Comparison of ENCODE assay signal across 16 cellular contexts in genomic region chr6:79250559-79250958, GRCh38.
"Had no signal": no experiment of that assay in that cellular context is flagged by ENCODE, and none has a peak within 500 bp of the region (broad histone marks: within the 10 kb centered on the region; RNA-seq: fewer than 3 reads in every experiment).

No MANE protein-coding gene starts in this region.

- ATAC-seq: activated naive CD4-positive, alpha-beta T cell treated with anti-CD3 and anti-CD28 coated beads, Interleukin-2, amount 50 U/mL, for 72 hours; activated T-helper 17 cell treated with anti-CD3 and anti-CD28 coated beads, Interleukin-2, amount 50 U/mL, for 72 hours; left colon; upper lobe of right lung had no signal

- DNase-seq: activated CD4-positive, alpha-beta T cell treated with anti-CD3 and anti-CD28 coated beads, Interleukin-2, amount 50 U/mL, for 4 hours; activated CD8-positive, alpha-beta memory T cell treated with anti-CD3 and anti-CD28 coated beads for 24 hours; activated CD8-positive, alpha-beta memory T cell treated with anti-CD3 and anti-CD28 coated beads, Interleukin-2, amount 50 U/mL, for 4 hours; activated T-cell treated with anti-CD3 and anti-CD28 coated beads, Interleukin-2, amount 50 U/mL, for 24 hours; aorta; effector CD4-positive, alpha-beta T cell; foreskin fibroblast; left colon; mesenchymal stem cell; retina; spleen; stimulated activated CD4-positive, alpha-beta T cell treated with anti-CD3 and anti-CD28 coated beads, Interleukin-4, amount 100 ng/mL, for 1 hour; upper lobe of right lung had no signal

- H3K4me1 ChIP-seq: spleen, upper lobe of right lung had no signal

- H3K36me3 ChIP-seq: spleen, thoracic aorta, upper lobe of right lung had no signal

- H3K27ac ChIP-seq: spleen, thoracic aorta, upper lobe of right lung had no signal

- H3K4me3 ChIP-seq: spleen, thoracic aorta, upper lobe of right lung had no signal

- H3K9me3 ChIP-seq: thoracic aorta, upper lobe of right lung had no signal

- H3K27me3 ChIP-seq: spleen, upper lobe of right lung had no signal
